8 cellular contexts compared by ENCODE assay signal in genomic region chr5:151448038-151448985, GRCh38. TPM values are rescaled to one million over a fixed set of nuclear protein-coding genes. Genes with fewer than 3 reads are reported as not detected.
DNase-seq lines count a peak whose midpoint lies in the region; ATAC-seq and TF ChIP-seq lines count a peak whose summit lies in the region.

No MANE protein-coding gene starts in this region.

- TF ChIP-seq POLR2A in suprapubic skin (IDR thresholded peaks at IDR 0.05) = no peak

- no peak for TF ChIP-seq EP300 in suprapubic skin (IDR thresholded peaks at IDR 0.05)

- peak overlapping the region; percentile 96 for H3K4me3 Mint-ChIP-seq in dendritic cell treated with granulocyte-macrophage colony-stimulating factor and Interleukin-4, amounts not matched to agents 40 ng/mL and 50 ng/mL, for 4 days

- WGBS in suprapubic skin = 12% methylated on average over 18 of the region's 24 CpGs

- H3K9me3 ChIP-seq in HUES48 (ENCODE audit: control insufficient read depth, insufficient read depth, low read length) (no peaks in the 10 kb centered on the region), suprapubic skin (no peaks in the 10 kb centered on the region)

- peaks cover 34% of the 10 kb centered on the region for H3K36me3 Mint-ChIP-seq in dendritic cell treated with granulocyte-macrophage colony-stimulating factor and Interleukin-4, amounts not matched to agents 40 ng/mL and 50 ng/mL, for 4 days (ENCODE audit: low read depth)

- H3K4me1 ChIP-seq in ACC112 (ENCODE audit: control insufficient read depth, insufficient read depth, low read length, unreplicated experiment) = peaks cover 13% of the 10 kb centered on the region
- H3K4me1 ChIP-seq in HUES48 (ENCODE audit: control insufficient read depth, insufficient read depth, low read length) = peaks cover 16% of the 10 kb centered on the region
- peaks cover 20% of the 10 kb centered on the region for H3K4me1 ChIP-seq in suprapubic skin

- TF ChIP-seq CTCF in suprapubic skin (IDR thresholded peaks at IDR 0.05) (no peak), GM13976 (IDR thresholded peaks at IDR 0.05; ENCODE audit: borderline replicate concordance, control extremely low read depth, extremely low read depth, insufficient read depth, missing control alignments) (no peak)

- intact Hi-C loops in dendritic cell treated with granulocyte-macrophage colony-stimulating factor and Interleukin-4, amounts not matched to agents 40 ng/mL and 50 ng/mL, for 4 days (cut with micrococcal nuclease) = loop anchor here (5.0 kb wide), 1 partner anchor 299 kb away; no protein-coding TSS in a partner anchor

- H3K4me1 Mint-ChIP-seq in dendritic cell treated with granulocyte-macrophage colony-stimulating factor and Interleukin-4, amounts not matched to agents 40 ng/mL and 50 ng/mL, for 4 days (ENCODE audit: low read depth) = peaks cover 38% of the 10 kb centered on the region

- H3K9ac ChIP-seq in HUES48 (ENCODE audit: low read depth, low read length) = peak overlapping the region; percentile 40

- H2AFZ ChIP-seq in ACC112 (ENCODE audit: low read length, unreplicated experiment) = peak overlapping the region; percentile 86

- ATAC-seq in GM18511 (IDR thresholded peaks at IDR 0.05; ENCODE audit: unreplicated experiment) = peak; percentile 8

- DNase-seq in T-helper 9 cell (peak; percentile 1), medulla oblongata (ENCODE audit: extremely low spot score) (peak; percentile 40), suprapubic skin (ENCODE audit: low spot score in 2 of 2) (peak in 1 of 2 donors; percentile 64), GM13976 (ENCODE audit: low spot score) (no peak)

- H3K27ac ChIP-seq in ACC112 (ENCODE audit: low read depth, low read length) (no peak overlapping the region), HUES48 (ENCODE audit: low read depth, low read length) (no peak overlapping the region), suprapubic skin (no peak overlapping the region)

- H3K4me3 ChIP-seq in ACC112 (ENCODE audit: low read depth, low read length) = peak overlapping the region; percentile 89
- peak overlapping the region; percentile 84 for H3K4me3 ChIP-seq in HUES48 (ENCODE audit: low read depth, low read length)
- peak overlapping the region; percentile 74 for H3K4me3 ChIP-seq in suprapubic skin

- in situ Hi-C loops in GM13976 (cut with MboI; ENCODE audit: low sequenced_read_pairs, unreplicated experiment) = loop anchor here (10.0 kb wide), 1 partner anchor 46 kb away; no protein-coding TSS in a partner anchor

- peaks cover 2% of the 10 kb centered on the region for H3K79me2 ChIP-seq in ACC112 (ENCODE audit: control insufficient read depth, insufficient read depth, low read length, unreplicated experiment)

- H3K9me3 Mint-ChIP-seq in dendritic cell treated with granulocyte-macrophage colony-stimulating factor and Interleukin-4, amounts not matched to agents 40 ng/mL and 50 ng/mL, for 4 days = no peaks in the 10 kb centered on the region

- H3K27ac Mint-ChIP-seq in dendritic cell treated with granulocyte-macrophage colony-stimulating factor and Interleukin-4, amounts not matched to agents 40 ng/mL and 50 ng/mL, for 4 days = peak overlapping the region; percentile 90

- H3K27me3 Mint-ChIP-seq in dendritic cell treated with granulocyte-macrophage colony-stimulating factor and Interleukin-4, amounts not matched to agents 40 ng/mL and 50 ng/mL, for 4 days = no peaks in the 10 kb centered on the region

- H3K27me3 ChIP-seq in ACC112 (ENCODE audit: insufficient read depth, low read length) (peaks cover 4% of the 10 kb centered on the region), HUES48 (ENCODE audit: control insufficient read depth, insufficient read depth, low read length) (no peaks in the 10 kb centered on the region), suprapubic skin (no peaks in the 10 kb centered on the region)

- H3K36me3 ChIP-seq in ACC112 (ENCODE audit: insufficient read depth, low read length) = no peaks in the 10 kb centered on the region
- no peaks in the 10 kb centered on the region for H3K36me3 ChIP-seq in HUES48 (ENCODE audit: control insufficient read depth, insufficient read depth, low read length)
- no peaks in the 10 kb centered on the region for H3K36me3 ChIP-seq in suprapubic skin

RNA-seq across cellular contexts. Expression of gene SLC36A1, which starts 0.9 kb away (rescaled TPM):
- total RNA-seq in suprapubic skin = 10 to 100 TPM in 1 of 4 donors, 1 to 10 TPM in 3; 7.2 to 16.5 (median 8.1) TPM
